Comparison of ENCODE assay signal across 19 cellular contexts in the genomic region with DNA sequence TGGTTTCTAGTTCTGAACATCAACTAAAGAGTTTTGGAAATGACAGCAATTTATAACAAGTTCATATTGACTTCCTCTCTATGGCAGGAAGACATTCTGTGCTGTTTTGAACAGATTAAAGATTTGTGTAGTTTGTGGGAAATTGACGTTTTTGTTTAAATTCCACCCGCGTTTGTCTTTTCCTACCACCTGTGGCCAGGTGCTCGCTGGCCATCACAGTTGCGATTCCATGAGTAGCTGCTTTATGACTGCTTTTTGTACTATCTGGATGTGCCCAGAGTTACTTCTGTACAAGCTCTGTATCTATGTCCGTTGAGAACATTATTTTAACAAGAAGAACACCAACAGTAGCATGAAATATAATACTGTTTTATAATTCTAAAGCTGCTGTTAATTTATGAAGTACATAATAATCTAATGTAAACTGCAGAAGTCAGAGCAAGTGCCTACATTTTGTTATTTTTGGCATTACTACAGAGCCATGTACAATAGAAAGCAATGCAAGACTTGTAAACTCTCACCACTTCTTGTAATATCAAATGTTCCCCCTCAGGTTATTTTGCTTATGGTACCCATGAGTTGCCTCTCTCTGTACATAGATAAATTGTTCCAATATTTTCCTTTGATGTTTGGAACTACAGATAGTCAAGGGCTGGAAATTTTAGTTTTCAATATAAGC.
"Had no signal": no experiment of that assay in that cellular context is flagged by ENCODE, and none has a peak within 500 bp of the region (broad histone marks: within the 10 kb centered on the region; RNA-seq: fewer than 3 reads in every experiment).

No MANE protein-coding gene starts in this region.

- H3K4me3 ChIP-seq: left ventricle myocardium inferior, neural progenitor cell, prostate gland, right atrium auricular region, thyroid gland had no signal

- H3K27me3 ChIP-seq: neural progenitor cell, right atrium auricular region, thyroid gland had no signal

- H3K9me3 ChIP-seq: left ventricle myocardium inferior, prostate gland, right atrium auricular region, thyroid gland had no signal

- H3K4me1 Mint-ChIP-seq: neural progenitor cell had no signal

- H3K4me1 ChIP-seq: neural progenitor cell, prostate gland, right atrium auricular region, thyroid gland had no signal

- DNase-seq: activated CD4-positive, alpha-beta T cell treated with anti-CD3 and anti-CD28 coated beads for 1 hour; activated CD4-positive, alpha-beta T cell treated with anti-CD3 and anti-CD28 coated beads, Interleukin-2, amount 50 U/mL, for 48 hours; activated gamma-delta T cell treated with Interleukin-2 at 50 U/mL for 16 hours; activated T-cell treated with anti-CD3 and anti-CD28 coated beads for 4 hours; amniotic stem cell; immature natural killer cell; kidney glomerular epithelial cell; left ventricle myocardium inferior; stimulated activated CD4-positive, alpha-beta T cell treated with anti-CD3 and anti-CD28 coated beads, Interleukin-2, amount 100 ng/mL, for 24 hours; stimulated activated naive CD4-positive, alpha-beta T cell treated with Interleukin-2 at 50 U/mL for 16 hours; T-helper 9 cell; thyroid gland had no signal

- H3K27ac Mint-ChIP-seq: activated naive CD4-positive, alpha-beta T cell treated with anti-CD3 and anti-CD28 coated beads, Interleukin-2, amount 50 U/mL, for 72 hours; activated T-helper 1 cell treated with anti-CD3 and anti-CD28 coated beads, Interleukin-12 subunit alpha, Interleukin-12 subunit beta, Interleukin-2, Interleukin-4 antibody, amounts not matched to agents 30 ng/mL and 10 ng/mL and 1 ng/mL, durations not matched to agents 14 hours and 24 hours and 36 hours; neural progenitor cell had no signal

- H3K4me2 ChIP-seq: neural progenitor cell had no signal

- H2AFZ ChIP-seq: neural progenitor cell had no signal

- H3K36me3 ChIP-seq: neural progenitor cell, prostate gland, thyroid gland had no signal

- H3K36me3 Mint-ChIP-seq: activated naive CD4-positive, alpha-beta T cell treated with anti-CD3 and anti-CD28 coated beads, Interleukin-2, amount 50 U/mL, for 72 hours had no signal

- H3K9me3 Mint-ChIP-seq: activated naive CD4-positive, alpha-beta T cell treated with anti-CD3 and anti-CD28 coated beads, Interleukin-2, amount 50 U/mL, for 72 hours; activated T-helper 1 cell treated with anti-CD3 and anti-CD28 coated beads, Interleukin-12 subunit alpha, Interleukin-12 subunit beta, Interleukin-2, Interleukin-4 antibody, amounts not matched to agents 30 ng/mL and 10 ng/mL and 1 ng/mL, durations not matched to agents 14 hours and 24 hours and 36 hours; immature natural killer cell; neural progenitor cell had no signal

- H3K27ac ChIP-seq: left ventricle myocardium inferior, neural progenitor cell, prostate gland, right atrium auricular region, thyroid gland, VCaP had no signal

- H3K4me3 Mint-ChIP-seq: activated T-helper 1 cell treated with anti-CD3 and anti-CD28 coated beads, Interleukin-12 subunit alpha, Interleukin-12 subunit beta, Interleukin-2, Interleukin-4 antibody, amounts not matched to agents 30 ng/mL and 10 ng/mL and 1 ng/mL, durations not matched to agents 14 hours and 24 hours and 36 hours; immature natural killer cell; neural progenitor cell had no signal

- H3K9ac ChIP-seq: neural progenitor cell had no signal

- ATAC-seq: esophagus mucosa had no signal
